In the genomic region with DNA sequence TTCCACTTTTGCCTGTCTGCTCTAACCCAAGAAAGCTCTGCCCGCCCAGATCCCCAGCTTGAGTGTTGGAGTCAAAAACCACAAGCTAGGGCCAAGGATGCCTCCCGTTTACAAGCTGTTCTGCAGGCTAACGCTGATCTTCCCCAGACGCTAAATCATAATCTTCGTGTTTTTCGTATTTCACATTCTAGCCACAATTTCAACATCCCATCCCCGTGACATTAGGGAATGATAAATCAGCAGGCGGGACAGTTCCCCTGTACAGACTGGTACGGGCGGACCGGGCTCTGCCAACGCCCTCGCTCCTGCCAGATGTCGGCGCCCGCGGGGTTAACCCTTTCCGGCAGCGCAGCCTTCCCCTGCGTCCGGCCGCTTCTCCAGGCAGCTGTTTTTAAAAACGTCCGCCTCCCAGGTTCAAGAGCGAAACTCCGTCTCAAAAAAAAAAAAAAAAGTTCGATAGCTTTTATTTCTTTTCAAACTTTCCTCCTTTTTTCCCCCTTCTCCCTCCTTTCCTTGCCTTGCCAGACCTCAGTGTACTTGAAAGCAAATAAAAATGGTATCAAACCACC, we compare ENCODE assay signal across 1 cellular context.
TF ChIP-seq lines count a peak whose summit lies in the region.

No MANE protein-coding gene starts in this region.

TF ChIP-seq in H1, 55 proteins besides CTCF, POLR2A, EP300 and RAD21 (continued from another document):
- TF ChIP-seq NANOG (IDR thresholded peaks at IDR 0.05; ENCODE audit: insufficient read depth, low read depth, low read length, poor library complexity, severe bottlenecking), result no peak
- TF ChIP-seq TCF12 (IDR thresholded peaks at IDR 0.05; ENCODE audit: low read depth, low read length), result peak; percentile 79; the same call in 1 of the 2 replicates
- no peak for TF ChIP-seq KDM1A (IDR thresholded peaks at IDR 0.05; ENCODE audit: borderline replicate concordance, low read length)
- no peak for TF ChIP-seq BACH1 (IDR thresholded peaks at IDR 0.05; ENCODE audit: low read length)
- no peak for TF ChIP-seq TEAD4 (IDR thresholded peaks at IDR 0.05; ENCODE audit: low read depth, low read length)
- TF ChIP-seq CHD1 (IDR thresholded peaks at IDR 0.05; ENCODE audit: low read depth, low read length), result no peak
- no peak for TF ChIP-seq SIX5 (IDR thresholded peaks at IDR 0.05; ENCODE audit: low read depth, low read length)
- no peak for TF ChIP-seq FOSL1 (IDR thresholded peaks at IDR 0.05; ENCODE audit: insufficient read depth, low read depth, low read length)
- no peak for TF ChIP-seq SIRT6 (IDR thresholded peaks at IDR 0.05; ENCODE audit: low read length)
- TF ChIP-seq ASH2L (IDR thresholded peaks at IDR 0.05; ENCODE audit: low read length), result peak; percentile 53
- TF ChIP-seq CREB1 (IDR thresholded peaks at IDR 0.05), result no peak
- no peak for TF ChIP-seq POU5F1 (IDR thresholded peaks at IDR 0.05; ENCODE audit: low read depth, low read length)
- no peak for TF ChIP-seq HDAC2 (IDR thresholded peaks at IDR 0.05; ENCODE audit: borderline replicate concordance in 1 of 2, low read depth in 2 of 2, low read length in 2 of 2)
- TF ChIP-seq SAP30 (IDR thresholded peaks at IDR 0.05; ENCODE audit: insufficient read depth, insufficient replicate concordance, low read length), result no peak
- TF ChIP-seq CBX8 (IDR thresholded peaks at IDR 0.05; ENCODE audit: borderline replicate concordance, low read depth, low read length), result no peak
- TF ChIP-seq, protein P1, sequence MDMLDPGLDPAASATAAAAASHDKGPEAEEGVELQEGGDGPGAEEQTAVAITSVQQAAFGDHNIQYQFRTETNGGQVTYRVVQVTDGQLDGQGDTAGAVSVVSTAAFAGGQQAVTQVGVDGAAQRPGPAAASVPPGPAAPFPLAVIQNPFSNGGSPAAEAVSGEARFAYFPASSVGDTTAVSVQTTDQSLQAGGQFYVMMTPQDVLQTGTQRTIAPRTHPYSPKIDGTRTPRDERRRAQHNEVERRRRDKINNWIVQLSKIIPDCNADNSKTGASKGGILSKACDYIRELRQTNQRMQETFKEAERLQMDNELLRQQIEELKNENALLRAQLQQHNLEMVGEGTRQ (IDR thresholded peaks at IDR 0.05; ENCODE audit: low read length), result no peak
- TF ChIP-seq SIN3A (conservative IDR thresholded peaks at IDR 0.05 in 1 of 2, IDR thresholded peaks at IDR 0.05 in 1 of 2; ENCODE audit: low read depth in 1 of 2, low read length in 2 of 2), result 0 out of 4 replicates have a peak, but pooled peaks of 1 of the 2 experiments have one; percentile 25
- no peak for TF ChIP-seq SP2 (IDR thresholded peaks at IDR 0.05; ENCODE audit: low read length)
- TF ChIP-seq CTBP2 (IDR thresholded peaks at IDR 0.05; ENCODE audit: borderline replicate concordance, insufficient read depth, insufficient read length, low read length), result no peak
- TF ChIP-seq NRF1 (IDR thresholded peaks at IDR 0.05; ENCODE audit: low read depth, low read length), result no peak
- TF ChIP-seq POLR2AphosphoS5 (IDR thresholded peaks at IDR 0.05; ENCODE audit: low read depth, low read length), result no peak
- no peak for TF ChIP-seq GTF2F1 (IDR thresholded peaks at IDR 0.05; ENCODE audit: borderline replicate concordance, low read depth, low read length)
- TF ChIP-seq RFX5 (IDR thresholded peaks at IDR 0.05; ENCODE audit: borderline replicate concordance, low read depth, low read length), result no peak
- TF ChIP-seq RXRA (IDR thresholded peaks at IDR 0.05; ENCODE audit: insufficient read depth, low read depth, low read length), result no peak
- TF ChIP-seq BRCA1 (IDR thresholded peaks at IDR 0.05; ENCODE audit: low read depth, low read length), result no peak
- TF ChIP-seq PHF8 (conservative IDR thresholded peaks at IDR 0.05; ENCODE audit: low read depth, low read length), result no peak
- TF ChIP-seq JUND (IDR thresholded peaks at IDR 0.05; ENCODE audit: low read length), result no peak
- TF ChIP-seq CEBPB (IDR thresholded peaks at IDR 0.05; ENCODE audit: low read depth, low read length), result no peak
- no peak for TF ChIP-seq TBP (IDR thresholded peaks at IDR 0.05; ENCODE audit: low read depth, low read length)
- TF ChIP-seq CBX5 (IDR thresholded peaks at IDR 0.05; ENCODE audit: low read depth, low read length), result no peak
- peak; percentile 38 for TF ChIP-seq KDM4A (IDR thresholded peaks at IDR 0.05; ENCODE audit: low read depth, low read length, severe bottlenecking)
- TF ChIP-seq EZH2 (IDR thresholded peaks at IDR 0.05; ENCODE audit: low read depth, low read length, severe bottlenecking), result no peak
- TF ChIP-seq, protein P2, sequence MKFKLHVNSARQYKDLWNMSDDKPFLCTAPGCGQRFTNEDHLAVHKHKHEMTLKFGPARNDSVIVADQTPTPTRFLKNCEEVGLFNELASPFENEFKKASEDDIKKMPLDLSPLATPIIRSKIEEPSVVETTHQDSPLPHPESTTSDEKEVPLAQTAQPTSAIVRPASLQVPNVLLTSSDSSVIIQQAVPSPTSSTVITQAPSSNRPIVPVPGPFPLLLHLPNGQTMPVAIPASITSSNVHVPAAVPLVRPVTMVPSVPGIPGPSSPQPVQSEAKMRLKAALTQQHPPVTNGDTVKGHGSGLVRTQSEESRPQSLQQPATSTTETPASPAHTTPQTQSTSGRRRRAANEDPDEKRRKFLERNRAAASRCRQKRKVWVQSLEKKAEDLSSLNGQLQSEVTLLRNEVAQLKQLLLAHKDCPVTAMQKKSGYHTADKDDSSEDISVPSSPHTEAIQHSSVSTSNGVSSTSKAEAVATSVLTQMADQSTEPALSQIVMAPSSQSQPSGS (IDR thresholded peaks at IDR 0.05; ENCODE audit: low read length), result no peak
- TF ChIP-seq, protein P3, sequence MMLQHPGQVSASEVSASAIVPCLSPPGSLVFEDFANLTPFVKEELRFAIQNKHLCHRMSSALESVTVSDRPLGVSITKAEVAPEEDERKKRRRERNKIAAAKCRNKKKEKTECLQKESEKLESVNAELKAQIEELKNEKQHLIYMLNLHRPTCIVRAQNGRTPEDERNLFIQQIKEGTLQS (IDR thresholded peaks at IDR 0.05; ENCODE audit: insufficient read depth, low read depth, low read length), result no peak
- TF ChIP-seq SP1 (IDR thresholded peaks at IDR 0.05; ENCODE audit: low read depth, low read length), result no peak
- TF ChIP-seq KDM5A (IDR thresholded peaks at IDR 0.05; ENCODE audit: low read length), result no peak
- no peak for TF ChIP-seq ZNF274 (IDR thresholded peaks at IDR 0.05; ENCODE audit: borderline replicate concordance, extremely low read depth, low read length)
- no peak for TF ChIP-seq TAF1 (IDR thresholded peaks at IDR 0.05; ENCODE audit: low read depth, low read length)
- no peak for TF ChIP-seq TAF7 (optimal IDR thresholded peaks at IDR 0.05; ENCODE audit: borderline replicate concordance, low read depth, low read length)
- TF ChIP-seq, protein P4, sequence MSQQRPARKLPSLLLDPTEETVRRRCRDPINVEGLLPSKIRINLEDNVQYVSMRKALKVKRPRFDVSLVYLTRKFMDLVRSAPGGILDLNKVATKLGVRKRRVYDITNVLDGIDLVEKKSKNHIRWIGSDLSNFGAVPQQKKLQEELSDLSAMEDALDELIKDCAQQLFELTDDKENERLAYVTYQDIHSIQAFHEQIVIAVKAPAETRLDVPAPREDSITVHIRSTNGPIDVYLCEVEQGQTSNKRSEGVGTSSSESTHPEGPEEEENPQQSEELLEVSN (IDR thresholded peaks at IDR 0.05), result no peak
- 0 out of 2 replicates have a peak, but pooled peaks have one; percentile 16 for TF ChIP-seq CHD2 (IDR thresholded peaks at IDR 0.05; ENCODE audit: low read length)
- no peak for TF ChIP-seq GABPA (IDR thresholded peaks at IDR 0.05; ENCODE audit: borderline replicate concordance, insufficient read depth, low read length)
- no peak for TF ChIP-seq MAFK (IDR thresholded peaks at IDR 0.05; ENCODE audit: low read depth, low read length)
- TF ChIP-seq JUN (IDR thresholded peaks at IDR 0.05; ENCODE audit: low read depth, low read length), result no peak
- no peak for TF ChIP-seq SP4 (IDR thresholded peaks at IDR 0.05; ENCODE audit: low read length)
- no peak for TF ChIP-seq HDAC6 (IDR thresholded peaks at IDR 0.05; ENCODE audit: low read depth, low read length)
- TF ChIP-seq YY1 (IDR thresholded peaks at IDR 0.05; ENCODE audit: low read depth, low read length), result peak; percentile 29; the same call in 1 of the 2 replicates
- TF ChIP-seq BCL11A (IDR thresholded peaks at IDR 0.05; ENCODE audit: low read depth in 2 of 2, low read length in 2 of 2), result no peak
- TF ChIP-seq EGR1 (IDR thresholded peaks at IDR 0.05; ENCODE audit: borderline replicate concordance, low read depth, low read length), result no peak
- TF ChIP-seq RBBP5 (IDR thresholded peaks at IDR 0.05; ENCODE audit: borderline replicate concordance, low read depth, low read length), result no peak
- TF ChIP-seq SRF (IDR thresholded peaks at IDR 0.05; ENCODE audit: low read depth, low read length), result no peak
- TF ChIP-seq SUZ12 (IDR thresholded peaks at IDR 0.05; ENCODE audit: low read length), result peak; percentile 39; the same call in 1 of the 2 replicates
- TF ChIP-seq, protein P5, sequence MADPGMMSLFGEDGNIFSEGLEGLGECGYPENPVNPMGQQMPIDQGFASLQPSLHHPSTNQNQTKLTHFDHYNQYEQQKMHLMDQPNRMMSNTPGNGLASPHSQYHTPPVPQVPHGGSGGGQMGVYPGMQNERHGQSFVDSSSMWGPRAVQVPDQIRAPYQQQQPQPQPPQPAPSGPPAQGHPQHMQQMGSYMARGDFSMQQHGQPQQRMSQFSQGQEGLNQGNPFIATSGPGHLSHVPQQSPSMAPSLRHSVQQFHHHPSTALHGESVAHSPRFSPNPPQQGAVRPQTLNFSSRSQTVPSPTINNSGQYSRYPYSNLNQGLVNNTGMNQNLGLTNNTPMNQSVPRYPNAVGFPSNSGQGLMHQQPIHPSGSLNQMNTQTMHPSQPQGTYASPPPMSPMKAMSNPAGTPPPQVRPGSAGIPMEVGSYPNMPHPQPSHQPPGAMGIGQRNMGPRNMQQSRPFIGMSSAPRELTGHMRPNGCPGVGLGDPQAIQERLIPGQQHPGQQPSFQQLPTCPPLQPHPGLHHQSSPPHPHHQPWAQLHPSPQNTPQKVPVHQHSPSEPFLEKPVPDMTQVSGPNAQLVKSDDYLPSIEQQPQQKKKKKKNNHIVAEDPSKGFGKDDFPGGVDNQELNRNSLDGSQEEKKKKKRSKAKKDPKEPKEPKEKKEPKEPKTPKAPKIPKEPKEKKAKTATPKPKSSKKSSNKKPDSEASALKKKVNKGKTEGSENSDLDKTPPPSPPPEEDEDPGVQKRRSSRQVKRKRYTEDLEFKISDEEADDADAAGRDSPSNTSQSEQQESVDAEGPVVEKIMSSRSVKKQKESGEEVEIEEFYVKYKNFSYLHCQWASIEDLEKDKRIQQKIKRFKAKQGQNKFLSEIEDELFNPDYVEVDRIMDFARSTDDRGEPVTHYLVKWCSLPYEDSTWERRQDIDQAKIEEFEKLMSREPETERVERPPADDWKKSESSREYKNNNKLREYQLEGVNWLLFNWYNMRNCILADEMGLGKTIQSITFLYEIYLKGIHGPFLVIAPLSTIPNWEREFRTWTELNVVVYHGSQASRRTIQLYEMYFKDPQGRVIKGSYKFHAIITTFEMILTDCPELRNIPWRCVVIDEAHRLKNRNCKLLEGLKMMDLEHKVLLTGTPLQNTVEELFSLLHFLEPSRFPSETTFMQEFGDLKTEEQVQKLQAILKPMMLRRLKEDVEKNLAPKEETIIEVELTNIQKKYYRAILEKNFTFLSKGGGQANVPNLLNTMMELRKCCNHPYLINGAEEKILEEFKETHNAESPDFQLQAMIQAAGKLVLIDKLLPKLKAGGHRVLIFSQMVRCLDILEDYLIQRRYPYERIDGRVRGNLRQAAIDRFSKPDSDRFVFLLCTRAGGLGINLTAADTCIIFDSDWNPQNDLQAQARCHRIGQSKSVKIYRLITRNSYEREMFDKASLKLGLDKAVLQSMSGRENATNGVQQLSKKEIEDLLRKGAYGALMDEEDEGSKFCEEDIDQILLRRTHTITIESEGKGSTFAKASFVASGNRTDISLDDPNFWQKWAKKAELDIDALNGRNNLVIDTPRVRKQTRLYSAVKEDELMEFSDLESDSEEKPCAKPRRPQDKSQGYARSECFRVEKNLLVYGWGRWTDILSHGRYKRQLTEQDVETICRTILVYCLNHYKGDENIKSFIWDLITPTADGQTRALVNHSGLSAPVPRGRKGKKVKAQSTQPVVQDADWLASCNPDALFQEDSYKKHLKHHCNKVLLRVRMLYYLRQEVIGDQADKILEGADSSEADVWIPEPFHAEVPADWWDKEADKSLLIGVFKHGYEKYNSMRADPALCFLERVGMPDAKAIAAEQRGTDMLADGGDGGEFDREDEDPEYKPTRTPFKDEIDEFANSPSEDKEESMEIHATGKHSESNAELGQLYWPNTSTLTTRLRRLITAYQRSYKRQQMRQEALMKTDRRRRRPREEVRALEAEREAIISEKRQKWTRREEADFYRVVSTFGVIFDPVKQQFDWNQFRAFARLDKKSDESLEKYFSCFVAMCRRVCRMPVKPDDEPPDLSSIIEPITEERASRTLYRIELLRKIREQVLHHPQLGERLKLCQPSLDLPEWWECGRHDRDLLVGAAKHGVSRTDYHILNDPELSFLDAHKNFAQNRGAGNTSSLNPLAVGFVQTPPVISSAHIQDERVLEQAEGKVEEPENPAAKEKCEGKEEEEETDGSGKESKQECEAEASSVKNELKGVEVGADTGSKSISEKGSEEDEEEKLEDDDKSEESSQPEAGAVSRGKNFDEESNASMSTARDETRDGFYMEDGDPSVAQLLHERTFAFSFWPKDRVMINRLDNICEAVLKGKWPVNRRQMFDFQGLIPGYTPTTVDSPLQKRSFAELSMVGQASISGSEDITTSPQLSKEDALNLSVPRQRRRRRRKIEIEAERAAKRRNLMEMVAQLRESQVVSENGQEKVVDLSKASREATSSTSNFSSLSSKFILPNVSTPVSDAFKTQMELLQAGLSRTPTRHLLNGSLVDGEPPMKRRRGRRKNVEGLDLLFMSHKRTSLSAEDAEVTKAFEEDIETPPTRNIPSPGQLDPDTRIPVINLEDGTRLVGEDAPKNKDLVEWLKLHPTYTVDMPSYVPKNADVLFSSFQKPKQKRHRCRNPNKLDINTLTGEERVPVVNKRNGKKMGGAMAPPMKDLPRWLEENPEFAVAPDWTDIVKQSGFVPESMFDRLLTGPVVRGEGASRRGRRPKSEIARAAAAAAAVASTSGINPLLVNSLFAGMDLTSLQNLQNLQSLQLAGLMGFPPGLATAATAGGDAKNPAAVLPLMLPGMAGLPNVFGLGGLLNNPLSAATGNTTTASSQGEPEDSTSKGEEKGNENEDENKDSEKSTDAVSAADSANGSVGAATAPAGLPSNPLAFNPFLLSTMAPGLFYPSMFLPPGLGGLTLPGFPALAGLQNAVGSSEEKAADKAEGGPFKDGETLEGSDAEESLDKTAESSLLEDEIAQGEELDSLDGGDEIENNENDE (IDR thresholded peaks at IDR 0.05; ENCODE audit: insufficient replicate concordance, low read length), result no peak
- TF ChIP-seq, protein P6, sequence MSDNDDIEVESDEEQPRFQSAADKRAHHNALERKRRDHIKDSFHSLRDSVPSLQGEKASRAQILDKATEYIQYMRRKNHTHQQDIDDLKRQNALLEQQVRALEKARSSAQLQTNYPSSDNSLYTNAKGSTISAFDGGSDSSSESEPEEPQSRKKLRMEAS (IDR thresholded peaks at IDR 0.05), result 0 out of 2 replicates have a peak, but pooled peaks have one; percentile 16
